Comparison of ENCODE assay signal across 8 cellular contexts in genomic region chr6:32589595-32590274, GRCh38. TPM values are rescaled to one million over a fixed set of nuclear protein-coding genes. Genes with fewer than 3 reads are reported as not detected.
DNase-seq lines count a peak whose midpoint lies in the region; ATAC-seq, FAIRE-seq and TF ChIP-seq lines count a peak whose summit lies in the region.
"Not testable (repeated sequence)": the region's sequence is repeated elsewhere in the genome, so short reads cannot be mapped to it uniquely, and the experiment has no call there.

TSS of gene HLA-DRB1 (minus strand) at chr6:32589848. CDS start at chr6:32589742, 106 bp downstream.

- FAIRE-seq in endometrium (lab: Jason Lieb, UNC) = peak; percentile 87

- not testable (repeated sequence) for TF ChIP-seq POLR2A in right lobe of liver (IDR thresholded peaks at IDR 0.05)

- DNase-seq in DMS114 treated with DMSO at 0.1 percent for 48 hours (lab: John Stamatoyannopoulos, UW; ENCODE audit: unreplicated experiment) (peak; percentile 43), NOMO-1 treated with DMSO at 0.1 percent for 48 hours (lab: John Stamatoyannopoulos, UW; ENCODE audit: unreplicated experiment) (peak; percentile 59), activated T-cell treated with anti-CD3 and anti-CD28 coated beads for 1 hour (ENCODE audit: low read depth) (peak; percentile 2), right lobe of liver (peak in 1 of 3 donors; percentile 49)
- DNase-seq in stimulated activated CD8-positive, alpha-beta memory T cell treated with anti-CD3 and anti-CD28 coated beads, Interleukin-4, amount 100 ng/mL, for 48 hours = peak; percentile 37

- H3K9me3 ChIP-seq in right lobe of liver = not testable (repeated sequence)

- intact Hi-C loops in right lobe of liver (cut with DNase I) = not testable (repeated sequence)

- H3K36me3 ChIP-seq in right lobe of liver = not testable (repeated sequence)

- H3K4me1 ChIP-seq in right lobe of liver = not testable (repeated sequence)

- H3K4me3 ChIP-seq in right lobe of liver = peak within 1 kb of the TSS in 2 of 3 donors; percentile 13 to 16

- 3% methylated on average over 4 of the region's 7 CpGs for WGBS in right lobe of liver (ENCODE audit: insufficient coverage, low coverage, low lambda C conversion rate, missing lambda C conversion rate)

- not testable (repeated sequence) for TF ChIP-seq CTCF in right lobe of liver (IDR thresholded peaks at IDR 0.05)

- H3K27me3 ChIP-seq in right lobe of liver = not testable (repeated sequence)

- ATAC-seq in GM19324 (IDR thresholded peaks at IDR 0.05; ENCODE audit: low FRiP score, unreplicated experiment) = peak; percentile 92
- peak; percentile 81 for ATAC-seq in HG02970 (IDR thresholded peaks at IDR 0.05; ENCODE audit: low FRiP score, unreplicated experiment)
- ATAC-seq in right lobe of liver = peak; percentile 90 to 100 (median 94)

- peak within 1 kb of the TSS in 2 of 3 donors; percentile 18 to 21 for H3K27ac ChIP-seq in right lobe of liver

RNA-seq across cellular contexts. Expression of gene HLA-DRB1, which starts in this region (rescaled TPM):
- total RNA-seq in right lobe of liver = 10 to 100 TPM in 5 of 6 experiments, 1 to 10 TPM in 1; 8.3 to 52.8 (median 23.6) TPM
